Comparison of ENCODE assay signal across 23 cellular contexts in the genomic region with DNA sequence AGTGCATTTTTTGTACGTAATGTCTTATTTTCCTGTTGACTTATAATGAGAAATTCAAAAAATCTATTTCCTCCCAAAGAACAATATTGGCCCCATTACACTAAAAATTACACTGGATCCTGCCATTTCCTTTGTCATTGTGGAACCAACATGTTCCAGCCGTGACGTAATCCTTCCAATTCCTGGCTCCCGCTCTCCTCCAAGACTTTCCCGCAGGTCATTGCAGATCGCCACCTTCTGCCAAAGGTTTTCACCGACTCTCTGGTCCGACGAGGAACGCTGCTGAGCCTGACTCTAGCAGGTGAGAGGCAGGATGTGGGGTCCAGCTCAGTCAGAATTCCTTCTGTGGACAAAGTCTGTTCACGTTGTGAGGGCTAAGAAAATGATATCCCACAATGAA. TPM values are rescaled to one million over a fixed set of nuclear protein-coding genes. Genes with fewer than 3 reads are reported as not detected.
DNase-seq lines count a peak whose midpoint lies in the region; ATAC-seq and TF ChIP-seq lines count a peak whose summit lies in the region.
"Had no signal": no experiment of that assay in that cellular context is flagged by ENCODE, and none has a peak within 500 bp of the region (broad histone marks: within the 10 kb centered on the region; RNA-seq: fewer than 3 reads in every experiment).

No MANE protein-coding gene starts in this region.

- intact Hi-C loops in psoas muscle (cut with DNase I): no loop called here

- in situ Hi-C loops in HAP-1 (cut with MboI; ENCODE audit: low sequenced_read_pairs): no loop called here

- TF ChIP-seq CTCF in right atrium auricular region (IDR thresholded peaks at IDR 0.05): no peak
- no peak for TF ChIP-seq CTCF in psoas muscle (IDR thresholded peaks at IDR 0.05)

- peaks cover 0 to 7% of the 10 kb centered on the region in 2 donors for H3K4me1 ChIP-seq in right atrium auricular region
- H3K4me1 ChIP-seq in psoas muscle: peaks cover 5% of the 10 kb centered on the region
- H3K4me1 ChIP-seq in HAP-1: no peaks in the 10 kb centered on the region
- H3K4me1 ChIP-seq: Caco-2, Peyer's patch had no signal

- peak in 1 of 4 donors; percentile 36 for ATAC-seq in psoas muscle
- no peak for ATAC-seq in GM18511 (IDR thresholded peaks at IDR 0.05; ENCODE audit: unreplicated experiment)

- H3K36me3 ChIP-seq in right atrium auricular region (no peaks in the 10 kb centered on the region), psoas muscle (ENCODE audit: insufficient read depth in 1 of 2, low read depth in 1 of 2) (no peaks in the 10 kb centered on the region), HAP-1 (replicated peaks) (no peaks in the 10 kb centered on the region)
- H3K36me3 ChIP-seq: BLaER1, Peyer's patch had no signal

- WGBS in psoas muscle, 3 donors: 63 to 70% (median 64%) methylated on average over 11 of the region's 11 CpGs

- peak; percentile 17 for DNase-seq in activated effector memory CD4-positive, alpha-beta T cell treated with anti-CD3 and anti-CD28 coated beads, Interleukin-2, amount 50 U/mL, for 16 hours
- no peak for DNase-seq in activated effector memory CD4-positive, alpha-beta T cell treated with Interleukin-2 at 50 U/mL for 16 hours
- DNase-seq in dermis microvascular lymphatic vessel endothelial cell (ENCODE audit: low read depth in 2 of 2) (peak; percentile 55 to 57), right atrium auricular region (ENCODE audit: low spot score) (peak; percentile 43), psoas muscle (no peak), HAP-1 (ENCODE audit: low spot score in 2 of 2) (no peak), SIG-M5 treated with dmso at 0.1 percent for 504 hours (lab: John Stamatoyannopoulos, UW; ENCODE audit: unreplicated experiment) (no peak)
- DNase-seq: ACHN; Caco-2; CD4-positive, alpha-beta T cell; DMS153; GOT3; KG1; NCI-H1092 treated with DMSO at 0.1 percent for 48 hours; NCI-H1436 treated with DMSO at 0.1 percent for 48 hours; NCI-H1930; NCI-H345; NCI-H524; NCI-H774; Peyer's patch had no signal

- no peaks in the 10 kb centered on the region for H3K27me3 ChIP-seq in right atrium auricular region
- peaks cover 0 to 3% (median 0%) of the 10 kb centered on the region in 3 donors for H3K27me3 ChIP-seq in psoas muscle (ENCODE audit: insufficient read depth in 3 of 3, low read length in 2 of 3)
- no peaks in the 10 kb centered on the region for H3K27me3 ChIP-seq in HAP-1 (ENCODE audit: low read depth)
- H3K27me3 ChIP-seq: BLaER1, Peyer's patch had no signal

- H3K9me3 ChIP-seq in right atrium auricular region: no peaks in the 10 kb centered on the region
- no peaks in the 10 kb centered on the region for H3K9me3 ChIP-seq in psoas muscle
- no peaks in the 10 kb centered on the region for H3K9me3 ChIP-seq in HAP-1
- H3K9me3 ChIP-seq: BLaER1, Caco-2, Peyer's patch had no signal

- H3K4me3 ChIP-seq in right atrium auricular region (no peak overlapping the region), psoas muscle (no peak overlapping the region), HAP-1 (no peak overlapping the region)
- H3K4me3 ChIP-seq: BLaER1, Peyer's patch had no signal

- H3K27ac ChIP-seq in right atrium auricular region: peak overlapping the region; percentile 29 to 42
- H3K27ac ChIP-seq in psoas muscle: peak overlapping the region; percentile 65
- H3K27ac ChIP-seq: 22Rv1, BLaER1, Peyer's patch had no signal

RNA-seq across cellular contexts. Expression of a gene that starts 38.0 kb away (rescaled TPM):
- 9.1 and 11.5 TPM in 2 replicates for total RNA-seq in dermis microvascular lymphatic vessel endothelial cell
- total RNA-seq in right atrium auricular region: 10 to 100 TPM; 16.7 to 33.9 TPM
- total RNA-seq in psoas muscle: 10 to 100 TPM; 29.0 to 66.4 (median 52.8) TPM
- polyA plus RNA-seq in psoas muscle: 10 to 100 TPM; 20.6 to 31.7 (median 23.6) TPM

RNA-seq across cellular contexts. Expression of a gene that starts 39.7 kb away (rescaled TPM):
- total RNA-seq in dermis microvascular lymphatic vessel endothelial cell (6.5 and 13.4 TPM in 2 replicates), right atrium auricular region (10 to 100 TPM; 14.5 to 19.4 TPM), psoas muscle (1 to 10 TPM; 7.8 to 9.9 (median 9.8) TPM)
- polyA plus RNA-seq in psoas muscle: 10 to 100 TPM in 1 of 3 donors, 1 to 10 TPM in 2; 2.0 to 10.5 (median 3.2) TPM

Comparison
In these comparisons a context has a peak if more than half of its experiments do, and no peak if none do; other contexts are left out.
1. DNase-seq: peak in activated effector memory CD4-positive, alpha-beta T cell treated with anti-CD3 and anti-CD28 coated beads, Interleukin-2, amount 50 U/mL, for 16 hours (single experiment), dermis microvascular lymphatic vessel endothelial cell (2 of 2) and right atrium auricular region (single experiment); none in activated effector memory CD4-positive, alpha-beta T cell treated with Interleukin-2 at 50 U/mL for 16 hours (single experiment), psoas muscle (0 of 2), HAP-1 (0 of 2) and SIG-M5 treated with dmso at 0.1 percent for 504 hours (single experiment).